Comparison of ENCODE assay signal across 13 cellular contexts in genomic region chr3:184158394-184158793, GRCh38. TPM values are rescaled to one million over a fixed set of nuclear protein-coding genes. Genes with fewer than 3 reads are reported as not detected.
A peak's percentile ranks its signal among the peaks of the same experiment; 100 is the strongest.
DNase-seq lines count a peak whose midpoint lies in the region; FAIRE-seq and TF ChIP-seq lines count a peak whose summit lies in the region.
"Had no signal": no experiment of that assay in that cellular context is flagged by ENCODE, and none has a peak within 500 bp of the region (broad histone marks: within the 10 kb centered on the region; RNA-seq: fewer than 3 reads in every experiment).

No MANE protein-coding gene starts in this region.

- H3K27me3 ChIP-seq in BLaER1 (no peaks in the 10 kb centered on the region), Loucy (ENCODE audit: insufficient read depth, low read length, poor library complexity, severe bottlenecking) (no peaks in the 10 kb centered on the region), osteoblast (ENCODE audit: insufficient read depth, low read length) (no peaks in the 10 kb centered on the region), MM.1S (replicated peaks; ENCODE audit: insufficient read depth, low read length) (no peaks in the 10 kb centered on the region)
- H3K27me3 ChIP-seq: thyroid gland had no signal

- no peak for DNase-seq in choroid plexus epithelial cell (ENCODE audit: low read depth)
- no peak for DNase-seq in osteoblast (ENCODE audit: insufficient read length, low spot score, missing footprints)
- no peak for DNase-seq in MM.1S
- no peak for DNase-seq in HTR-8/SVneo (ENCODE audit: insufficient read length, low spot score)
- no peak for DNase-seq in COLO829 (ENCODE audit: low spot score)
- DNase-seq in HCEC 1CT: no peak
- DNase-seq: activated CD4-positive, alpha-beta T cell treated with anti-CD3 and anti-CD28 coated beads for 36 hours; NCI-H2081; NCI-H526 treated with DMSO at 0.1 percent for 48 hours; thyroid gland had no signal

- peaks cover 44% of the 10 kb centered on the region for H3K4me1 ChIP-seq in BLaER1
- peaks cover 36% of the 10 kb centered on the region for H3K4me1 ChIP-seq in Loucy (ENCODE audit: insufficient read depth, low read length, poor library complexity, severe bottlenecking)
- H3K4me1 ChIP-seq in osteoblast (ENCODE audit: insufficient read depth, low read length): peaks cover 57% of the 10 kb centered on the region
- peaks cover 13% of the 10 kb centered on the region for H3K4me1 ChIP-seq in MM.1S (ENCODE audit: low read length)

- H3K4me3 ChIP-seq in BLaER1: no peak overlapping the region
- H3K4me3 ChIP-seq in Loucy (ENCODE audit: low read length, poor library complexity, severe bottlenecking): peak overlapping the region; percentile 83
- peak overlapping the region; percentile 5 for H3K4me3 ChIP-seq in choroid plexus epithelial cell (ENCODE audit: low read depth, low read length)
- H3K4me3 ChIP-seq in osteoblast (ENCODE audit: insufficient read depth, low read length): no peak overlapping the region
- H3K4me3 ChIP-seq in MM.1S (ENCODE audit: low read length): no peak overlapping the region
- H3K4me3 ChIP-seq: thyroid gland had no signal

- H4K20me1 ChIP-seq in BLaER1 (peaks cover 78% of the 10 kb centered on the region), Loucy (ENCODE audit: insufficient read depth, low read length, poor library complexity, severe bottlenecking) (peaks cover 34% of the 10 kb centered on the region), osteoblast (ENCODE audit: insufficient read depth, low read length) (peaks cover 35% of the 10 kb centered on the region), MM.1S (ENCODE audit: insufficient read depth, low read length) (no peaks in the 10 kb centered on the region)

- H2AFZ ChIP-seq in Loucy (ENCODE audit: low read length): no peak overlapping the region
- H2AFZ ChIP-seq in osteoblast (ENCODE audit: low read length): no peak overlapping the region
- H2AFZ ChIP-seq in MM.1S (ENCODE audit: low read length): no peak overlapping the region

- H3K4me2 ChIP-seq in BLaER1 (peak overlapping the region; percentile 99), Loucy (ENCODE audit: low read depth, low read length, poor library complexity, severe bottlenecking) (peak overlapping the region; percentile 96), osteoblast (ENCODE audit: insufficient read depth, low read length) (peak overlapping the region; percentile 85), MM.1S (ENCODE audit: low read depth, low read length) (no peak overlapping the region)

- H3K36me3 ChIP-seq in BLaER1 (peaks cover 31% of the 10 kb centered on the region), Loucy (ENCODE audit: insufficient read depth, low read length) (no peaks in the 10 kb centered on the region), osteoblast (ENCODE audit: insufficient read depth, low read length) (peaks cover 16% of the 10 kb centered on the region), MM.1S (replicated peaks; ENCODE audit: insufficient read depth, low read length) (no peaks in the 10 kb centered on the region)

- TF ChIP-seq CTCF in Loucy (conservative IDR thresholded peaks at IDR 0.05; ENCODE audit: low read length): no peak
- no peak for TF ChIP-seq CTCF in choroid plexus epithelial cell (conservative IDR thresholded peaks at IDR 0.05; ENCODE audit: low read depth, low read length)
- TF ChIP-seq CTCF in osteoblast (IDR thresholded peaks at IDR 0.05; ENCODE audit: extremely low read depth, low read depth, low read length): no peak
- no peak for TF ChIP-seq CTCF in MM.1S (IDR thresholded peaks at IDR 0.05; ENCODE audit: low read length)

- no peak for FAIRE-seq in HTR-8/SVneo (lab: Jason Lieb, UNC)
- FAIRE-seq: RCC 7860 had no signal

- H3K9me3 ChIP-seq in BLaER1: no peaks in the 10 kb centered on the region
- no peaks in the 10 kb centered on the region for H3K9me3 ChIP-seq in Loucy (ENCODE audit: insufficient read depth, low read depth, low read length)
- H3K9me3 ChIP-seq in osteoblast (ENCODE audit: low read depth, low read length): no peaks in the 10 kb centered on the region
- no peaks in the 10 kb centered on the region for H3K9me3 ChIP-seq in MM.1S (replicated peaks; ENCODE audit: insufficient read depth, low read length)
- H3K9me3 ChIP-seq: thyroid gland had no signal

- H3F3A ChIP-seq in Loucy (ENCODE audit: low read depth) (peaks cover 10% of the 10 kb centered on the region), MM.1S (ENCODE audit: insufficient read depth, low read length) (peaks cover 20% of the 10 kb centered on the region)

- H3K9me2 ChIP-seq in Loucy (replicated peaks; ENCODE audit: low read depth, low read length) (no peaks in the 10 kb centered on the region), MM.1S (replicated peaks; ENCODE audit: insufficient read depth, low read length) (no peaks in the 10 kb centered on the region)

- peaks cover 68% of the 10 kb centered on the region for H3K79me2 ChIP-seq in Loucy (ENCODE audit: insufficient read depth, low read length)
- peaks cover 76% of the 10 kb centered on the region for H3K79me2 ChIP-seq in osteoblast (ENCODE audit: insufficient read depth, low read length)
- peaks cover 51% of the 10 kb centered on the region for H3K79me2 ChIP-seq in MM.1S (ENCODE audit: low read length)

- H3K27ac ChIP-seq in BLaER1 (no peak overlapping the region), osteoblast (ENCODE audit: low read depth, low read length) (peak overlapping the region; percentile 55), MM.1S (ENCODE audit: low read length) (no peak overlapping the region)

- peak overlapping the region; percentile 90 for H3K9ac ChIP-seq in BLaER1
- peak overlapping the region; percentile 87 for H3K9ac ChIP-seq in Loucy (ENCODE audit: low read depth, low read length, poor library complexity, severe bottlenecking)
- H3K9ac ChIP-seq in MM.1S (ENCODE audit: low read length): no peak overlapping the region

RNA-seq across cellular contexts. Expression of gene DVL3, which starts 3.2 kb away (rescaled TPM):
- total RNA-seq in osteoblast: 51.6 and 60.4 TPM in 2 replicates

RNA-seq across cellular contexts. Expression of gene AP2M1, which starts 16.3 kb away (rescaled TPM):
- 375 and 427 TPM in 2 replicates for total RNA-seq in osteoblast

RNA-seq across cellular contexts. Expression of gene EIF2B5, which starts 23.2 kb away (rescaled TPM):
- 19.4 and 22.1 TPM in 2 replicates for total RNA-seq in osteoblast

RNA-seq across cellular contexts. Expression of gene ABCF3, which starts 27.6 kb away (rescaled TPM):
- 44.8 and 46.7 TPM in 2 replicates for total RNA-seq in osteoblast

Comparison
In these comparisons a context has a peak if more than half of its experiments do, and no peak if none do; other contexts are left out.
1. H3K4me3 ChIP-seq: peak in Loucy (single experiment) and choroid plexus epithelial cell (single experiment); none in BLaER1 (single experiment), osteoblast (single experiment) and MM.1S (single experiment).